Comparison of ENCODE assay signal across 17 cellular contexts in genomic region chr7:95578299-95578855, GRCh38. TPM values are rescaled to one million over a fixed set of nuclear protein-coding genes. Genes with fewer than 3 reads are reported as not detected.
DNase-seq lines count a peak whose midpoint lies in the region; ATAC-seq, FAIRE-seq and TF ChIP-seq lines count a peak whose summit lies in the region.
"Had no signal": no experiment of that assay in that cellular context is flagged by ENCODE, and none has a peak within 500 bp of the region (broad histone marks: within the 10 kb centered on the region; RNA-seq: fewer than 3 reads in every experiment).

No MANE protein-coding gene starts in this region.

- no peak overlapping the region for H3K4me3 Mint-ChIP-seq in naive thymus-derived CD4-positive, alpha-beta T cell
- H3K4me3 Mint-ChIP-seq: activated T-helper 1 cell treated with anti-CD3 and anti-CD28 coated beads, Interleukin-12 subunit alpha, Interleukin-12 subunit beta, Interleukin-2, Interleukin-4 antibody, amounts not matched to agents 30 ng/mL and 10 ng/mL and 1 ng/mL, durations not matched to agents 14 hours and 24 hours and 36 hours; CD14-positive monocyte had no signal

- no peak overlapping the region for H3K4me3 ChIP-seq in bronchial epithelial cell (ENCODE audit: low read depth, low read length)
- H3K4me3 ChIP-seq in naive thymus-derived CD4-positive, alpha-beta T cell (ENCODE audit: low read length) = no peak overlapping the region
- H3K4me3 ChIP-seq: uterus had no signal

- no peaks in the 10 kb centered on the region for H3K9me3 ChIP-seq in naive thymus-derived CD4-positive, alpha-beta T cell (ENCODE audit: control insufficient read depth in 2 of 3, low read length in 3 of 3)
- H3K9me3 ChIP-seq: uterus had no signal

- CTCF ChIA-PET in naive thymus-derived CD4-positive, alpha-beta T cell (lab: Charles Lee) = no interaction called here
- CTCF ChIA-PET in RWPE1 (lab: Yijun Ruan, JAX) = no interaction called here

- H3K4me1 ChIP-seq in naive thymus-derived CD4-positive, alpha-beta T cell (ENCODE audit: control insufficient read depth in 2 of 2, insufficient read depth in 2 of 2, low read length in 2 of 2) = no peaks in the 10 kb centered on the region
- H3K4me1 ChIP-seq: uterus had no signal

- TF ChIP-seq CTCF in bronchial epithelial cell (IDR thresholded peaks at IDR 0.05; ENCODE audit: insufficient read depth, low read length, severe bottlenecking) = no peak
- no peak for TF ChIP-seq CTCF in RWPE1 (conservative IDR thresholded peaks at IDR 0.05; ENCODE audit: low read depth)

- H3K27ac ChIP-seq in naive thymus-derived CD4-positive, alpha-beta T cell (ENCODE audit: low read depth, low read length) = no peak overlapping the region
- no peak overlapping the region for H3K27ac ChIP-seq in RWPE1
- H3K27ac ChIP-seq: uterus had no signal

- H3K36me3 ChIP-seq in bronchial epithelial cell (ENCODE audit: control insufficient read depth, insufficient read depth, low read length) = no peaks in the 10 kb centered on the region
- no peaks in the 10 kb centered on the region for H3K36me3 ChIP-seq in naive thymus-derived CD4-positive, alpha-beta T cell (ENCODE audit: control insufficient read depth in 2 of 3, insufficient read depth in 3 of 3, low read length in 3 of 3)
- H3K36me3 ChIP-seq: uterus had no signal

- DNase-seq in NCI-H128 (lab: John Stamatoyannopoulos, UW; ENCODE audit: unreplicated experiment) (peak; percentile 89), NCI-H510A (lab: John Stamatoyannopoulos, UW) (peak; percentile 79), bronchial epithelial cell (ENCODE audit: low read depth) (peak; percentile 6), RWPE1 (ENCODE audit: low spot score) (no peak), HK-2 (ENCODE audit: unreplicated experiment) (no peak), NCI-H1048 (lab: John Stamatoyannopoulos, UW) (no peak)
- DNase-seq in naive thymus-derived CD4-positive, alpha-beta T cell = no peak
- DNase-seq: activated CD4-positive, alpha-beta T cell treated with anti-CD3 and anti-CD28 coated beads, Interleukin-2, amount 50 U/mL, for 1 hour; KG1; left colon; NCI-H446 treated with DMSO at 0.1 percent for 48 hours; Right ventricle myocardium superior; T1000; uterus had no signal

- no peak for ATAC-seq in naive thymus-derived CD4-positive, alpha-beta T cell
- ATAC-seq: left colon had no signal

- no peaks in the 10 kb centered on the region for H3K36me3 Mint-ChIP-seq in naive thymus-derived CD4-positive, alpha-beta T cell

- no peaks in the 10 kb centered on the region for H3K27me3 ChIP-seq in bronchial epithelial cell (ENCODE audit: control insufficient read depth, insufficient read depth, low read length)
- no peaks in the 10 kb centered on the region for H3K27me3 ChIP-seq in naive thymus-derived CD4-positive, alpha-beta T cell (ENCODE audit: control insufficient read depth in 2 of 2, insufficient read depth in 2 of 2, low read length in 2 of 2)
- H3K27me3 ChIP-seq: uterus had no signal

- H3K9me3 Mint-ChIP-seq in naive thymus-derived CD4-positive, alpha-beta T cell = peaks cover 0 to 6% (median 0%) of the 10 kb centered on the region in 11 donors
- H3K9me3 Mint-ChIP-seq: activated T-helper 1 cell treated with anti-CD3 and anti-CD28 coated beads, Interleukin-12 subunit alpha, Interleukin-12 subunit beta, Interleukin-2, Interleukin-4 antibody, amounts not matched to agents 30 ng/mL and 10 ng/mL and 1 ng/mL, durations not matched to agents 14 hours and 24 hours and 36 hours had no signal

- FAIRE-seq in bronchial epithelial cell (lab: Jason Lieb, UNC) = no peak
- FAIRE-seq: G401.6 had no signal

- H3K4me1 Mint-ChIP-seq in naive thymus-derived CD4-positive, alpha-beta T cell = no peaks in the 10 kb centered on the region

- intact Hi-C loops in naive thymus-derived CD4-positive, alpha-beta T cell (cut with micrococcal nuclease) = no loop called here

- H3K27me3 Mint-ChIP-seq in naive thymus-derived CD4-positive, alpha-beta T cell = peaks cover 0 to 5% (median 5%) of the 10 kb centered on the region in 5 donors

- H3K27ac Mint-ChIP-seq in naive thymus-derived CD4-positive, alpha-beta T cell = no peak overlapping the region
- H3K27ac Mint-ChIP-seq: activated T-helper 1 cell treated with anti-CD3 and anti-CD28 coated beads, Interleukin-12 subunit alpha, Interleukin-12 subunit beta, Interleukin-2, Interleukin-4 antibody, amounts not matched to agents 30 ng/mL and 10 ng/mL and 1 ng/mL, durations not matched to agents 14 hours and 24 hours and 36 hours had no signal

- POLR2A ChIA-PET in naive thymus-derived CD4-positive, alpha-beta T cell (lab: Charles Lee) = no interaction called here
- POLR2A ChIA-PET in RWPE1 (lab: Yijun Ruan, JAX; ENCODE audit: low non-redundant PET) = no interaction called here

RNA-seq across cellular contexts. Expression of gene PDK4, which starts 17.9 kb away (rescaled TPM):
- 0.53 and 0.64 TPM in 2 replicates for total RNA-seq in bronchial epithelial cell
- 1 to 10 TPM in 2 of 5 experiments, under 1 TPM in 1, not detected in 2; 0.62 to 3.6 (median 1.2) TPM for total RNA-seq in naive thymus-derived CD4-positive, alpha-beta T cell
- not detected for polyA plus RNA-seq in naive thymus-derived CD4-positive, alpha-beta T cell
- total RNA-seq: activated T-helper 1 cell treated with anti-CD3 and anti-CD28 coated beads, Interleukin-12 subunit alpha, Interleukin-12 subunit beta, Interleukin-2, Interleukin-4 antibody, amounts not matched to agents 30 ng/mL and 10 ng/mL and 1 ng/mL, durations not matched to agents 14 hours and 24 hours and 36 hours had no signal

Comparison
In these comparisons a context has a peak if more than half of its experiments do, and no peak if none do; other contexts are left out.
1. DNase-seq: peak in NCI-H128 (single experiment), NCI-H510A (single experiment) and bronchial epithelial cell (single experiment); none in naive thymus-derived CD4-positive, alpha-beta T cell (0 of 9), RWPE1 (single experiment), HK-2 (single experiment) and NCI-H1048 (single experiment).